12 cellular contexts compared by ENCODE assay signal in genomic region chrX:13432376-13432775, GRCh38.
DNase-seq lines count a peak whose midpoint lies in the region; ATAC-seq, FAIRE-seq and TF ChIP-seq lines count a peak whose summit lies in the region.
"Had no signal": no experiment of that assay in that cellular context is flagged by ENCODE, and none has a peak within 500 bp of the region (broad histone marks: within the 10 kb centered on the region; RNA-seq: fewer than 3 reads in every experiment).

No MANE protein-coding gene starts in this region.

- H3K4me3 Mint-ChIP-seq in mesothelial cell of epicardium: no peak overlapping the region
- H3K4me3 Mint-ChIP-seq: activated CD8-positive, alpha-beta T cell treated with anti-CD3 and anti-CD28 coated beads for 36 hours; naive thymus-derived CD4-positive, alpha-beta T cell had no signal

- H3K4me1 ChIP-seq in endothelial cell of umbilical vein (ENCODE audit: control insufficient read depth, extremely low read depth, insufficient read depth, low read length): peaks cover 28% of the 10 kb centered on the region
- no peaks in the 10 kb centered on the region for H3K4me1 ChIP-seq in mucosa of descending colon (ENCODE audit: low read depth)
- H3K4me1 ChIP-seq in aorta (ENCODE audit: control insufficient read depth in 1 of 2, insufficient read depth in 2 of 2, low read length in 2 of 2): no peaks in the 10 kb centered on the region

- dilution Hi-C loops in endothelial cell of umbilical vein (cut with MboI; ENCODE audit: extremely low pct_ligation_motif_present, low sequenced_read_pairs): no loop called here

- no peak overlapping the region for H3K27ac Mint-ChIP-seq in mesothelial cell of epicardium
- H3K27ac Mint-ChIP-seq: activated CD8-positive, alpha-beta T cell treated with anti-CD3 and anti-CD28 coated beads for 36 hours; naive thymus-derived CD4-positive, alpha-beta T cell had no signal

- no peaks in the 10 kb centered on the region for H3K79me2 ChIP-seq in endothelial cell of umbilical vein (ENCODE audit: control insufficient read depth, insufficient read depth, low read length)

- ATAC-seq in Right ventricle myocardium inferior (peak; percentile 81), mucosa of descending colon (peak; percentile 42), aorta (ENCODE audit: low FRiP score) (peak; percentile 83), HG03520 (IDR thresholded peaks at IDR 0.05; ENCODE audit: unreplicated experiment) (no peak)
- ATAC-seq: activated CD8-positive, alpha-beta T cell treated with anti-CD3 and anti-CD28 coated beads for 36 hours; naive thymus-derived CD4-positive, alpha-beta T cell had no signal

- intact Hi-C loops in Right ventricle myocardium inferior (cut with DNase I): no loop called here
- intact Hi-C loops in cardiac septum (cut with DNase I): loop anchor here (5.0 kb wide), 1 partner anchor 45 kb away; no protein-coding TSS in a partner anchor
- intact Hi-C loops in endothelial cell of umbilical vein (cut with micrococcal nuclease): loop anchor here (2.0 kb wide), 1 partner anchor 54 kb away; no protein-coding TSS in a partner anchor
- intact Hi-C loops in mucosa of descending colon (cut with DNase I, micrococcal nuclease): no loop called here
- intact Hi-C loops in aorta (cut with DNase I): loop anchor here (5.0 kb wide), 2 partner anchors 45 to 55 kb away; no protein-coding TSS in a partner anchor

- H3K27me3 ChIP-seq in endothelial cell of umbilical vein (ENCODE audit: control insufficient read depth in 2 of 2, insufficient read depth in 2 of 2, low read length in 2 of 2): no peaks in the 10 kb centered on the region
- H3K27me3 ChIP-seq in aorta (ENCODE audit: control insufficient read depth in 1 of 2, insufficient read depth in 2 of 2, low read length in 1 of 2): no peaks in the 10 kb centered on the region
- no peaks in the 10 kb centered on the region for H3K27me3 ChIP-seq in H7 (ENCODE audit: control insufficient read depth, insufficient read depth, low read length)

- BruUV-seq in endothelial cell of umbilical vein (replicated peaks; lab: Mats Ljungman, UMichigan): no TSS peak

- TF ChIP-seq CTCF in endothelial cell of umbilical vein (IDR thresholded peaks at IDR 0.05; ENCODE audit: extremely low read depth in 1 of 2, insufficient read depth in 1 of 2, low read depth in 1 of 2, low read length in 2 of 2) (no peak), mucosa of descending colon (IDR thresholded peaks at IDR 0.05) (no peak), mesothelial cell of epicardium (IDR thresholded peaks at IDR 0.05; ENCODE audit: unreplicated experiment) (no peak)

- H3K27ac ChIP-seq in endothelial cell of umbilical vein (ENCODE audit: insufficient read depth, low read depth, low read length) (peak overlapping the region; percentile 55), aorta (ENCODE audit: low read depth in 1 of 2, low read length in 2 of 2) (no peak overlapping the region)

- H3K36me3 Mint-ChIP-seq in mesothelial cell of epicardium: no peaks in the 10 kb centered on the region
- H3K36me3 Mint-ChIP-seq: naive thymus-derived CD4-positive, alpha-beta T cell had no signal

- H3K9me3 ChIP-seq in endothelial cell of umbilical vein (replicated peaks; ENCODE audit: control insufficient read depth, insufficient read depth, low read length) (no peaks in the 10 kb centered on the region), mucosa of descending colon (no peaks in the 10 kb centered on the region), aorta (ENCODE audit: control insufficient read depth, low read length) (no peaks in the 10 kb centered on the region)

- H3K4me2 ChIP-seq in endothelial cell of umbilical vein (ENCODE audit: insufficient read depth, low read length): no peak overlapping the region

- no peaks in the 10 kb centered on the region for H3K27me3 Mint-ChIP-seq in mesothelial cell of epicardium (ENCODE audit: low read depth)
- H3K27me3 Mint-ChIP-seq: activated CD8-positive, alpha-beta T cell treated with anti-CD3 and anti-CD28 coated beads for 36 hours; naive thymus-derived CD4-positive, alpha-beta T cell had no signal

- H3K4me1 Mint-ChIP-seq in mesothelial cell of epicardium: peaks cover 8% of the 10 kb centered on the region

- FAIRE-seq in endothelial cell of umbilical vein (lab: Jason Lieb, UNC): peak; percentile 72
- FAIRE-seq: A204.1 had no signal

- no peaks in the 10 kb centered on the region for H3K36me3 ChIP-seq in endothelial cell of umbilical vein (ENCODE audit: control insufficient read depth in 2 of 2, extremely low read depth in 1 of 2, insufficient read depth in 2 of 2, low read length in 2 of 2)
- no peaks in the 10 kb centered on the region for H3K36me3 ChIP-seq in mucosa of descending colon (ENCODE audit: low read depth)
- H3K36me3 ChIP-seq in aorta (ENCODE audit: control insufficient read depth in 1 of 2, insufficient read depth in 2 of 2, low read length in 1 of 2): no peaks in the 10 kb centered on the region
- H3K36me3 ChIP-seq in H7 (replicated peaks; ENCODE audit: control insufficient read depth, insufficient read depth, low read length): no peaks in the 10 kb centered on the region

- no peaks in the 10 kb centered on the region for H3K9me1 ChIP-seq in endothelial cell of umbilical vein (replicated peaks; ENCODE audit: control insufficient read depth, extremely low read depth, insufficient read depth, low read length)

- no peak for DNase-seq in Right ventricle myocardium inferior (ENCODE audit: missing footprints)
- no peak for DNase-seq in cardiac septum (ENCODE audit: low spot score)
- DNase-seq in endothelial cell of umbilical vein (ENCODE audit: low read depth, low spot score): peak; percentile 83
- DNase-seq in mucosa of descending colon: peak in 1 of 3 donors; percentile 22
- peak in 1 of 2 donors; percentile 51 for DNase-seq in aorta
- no peak for DNase-seq in mesothelial cell of epicardium (ENCODE audit: low spot score in 2 of 2, unreplicated experiment in 2 of 2)
- DNase-seq in H7: no peak
- DNase-seq: activated CD8-positive, alpha-beta T cell treated with anti-CD3 and anti-CD28 coated beads for 36 hours; MM.1S; naive thymus-derived CD4-positive, alpha-beta T cell had no signal

- POLR2A ChIA-PET in endothelial cell of umbilical vein (lab: Charles Lee): no interaction called here

- CTCF ChIA-PET in endothelial cell of umbilical vein (lab: Charles Lee): interaction anchor here (1.0 kb wide), 2 partner anchors 14 to 15 kb away, joined by 3 to 4 read pairs; no protein-coding TSS in a partner anchor

- H2AFZ ChIP-seq in endothelial cell of umbilical vein (ENCODE audit: low read depth, low read length): no peak overlapping the region

- no peak overlapping the region for H3K4me3 ChIP-seq in endothelial cell of umbilical vein (replicated peaks in 1 of 3; ENCODE audit: insufficient read depth in 1 of 3, low read depth in 1 of 3, low read length in 3 of 3)
- H3K4me3 ChIP-seq in mucosa of descending colon: no peak overlapping the region
- H3K4me3 ChIP-seq in aorta (ENCODE audit: low read length in 2 of 2): no peak overlapping the region
- H3K4me3 ChIP-seq in H7 (ENCODE audit: insufficient read depth, low read depth, low read length): no peak overlapping the region

- WGBS in aorta, 2 donors: 4 to 19% methylated on average over 1 of the region's 1 CpG

- H4K20me1 ChIP-seq in endothelial cell of umbilical vein (replicated peaks; ENCODE audit: control insufficient read depth, extremely low read depth, insufficient read depth, low read length): no peaks in the 10 kb centered on the region

- H3K9ac ChIP-seq in endothelial cell of umbilical vein (replicated peaks; ENCODE audit: extremely low read depth, insufficient read depth, low read length): no peak overlapping the region

- peaks cover 34% of the 10 kb centered on the region for H3K9me3 Mint-ChIP-seq in mesothelial cell of epicardium
- H3K9me3 Mint-ChIP-seq: activated CD8-positive, alpha-beta T cell treated with anti-CD3 and anti-CD28 coated beads for 36 hours had no signal

- TF ChIP-seq POLR2A in endothelial cell of umbilical vein (IDR thresholded peaks at IDR 0.05; ENCODE audit: low read depth, low read length): no peak

TF ChIP-seq in endothelial cell of umbilical vein, 7 proteins besides CTCF, POLR2A, EP300 and RAD21:
- TF ChIP-seq MAX (IDR thresholded peaks at IDR 0.05; ENCODE audit: insufficient read depth, insufficient read length): no peak
- TF ChIP-seq FOS (IDR thresholded peaks at IDR 0.05; ENCODE audit: borderline replicate concordance, insufficient read depth, low read length): no peak

Comparison
In these comparisons a context has a peak if more than half of its experiments do, and no peak if none do; other contexts are left out.
1. intact Hi-C loops: an anchor here in cardiac septum (5.0 kb wide), endothelial cell of umbilical vein (2.0 kb wide) and aorta (5.0 kb wide); none called in Right ventricle myocardium inferior and mucosa of descending colon.